ENCODE assay signal across 1 cellular context in the genomic region with DNA sequence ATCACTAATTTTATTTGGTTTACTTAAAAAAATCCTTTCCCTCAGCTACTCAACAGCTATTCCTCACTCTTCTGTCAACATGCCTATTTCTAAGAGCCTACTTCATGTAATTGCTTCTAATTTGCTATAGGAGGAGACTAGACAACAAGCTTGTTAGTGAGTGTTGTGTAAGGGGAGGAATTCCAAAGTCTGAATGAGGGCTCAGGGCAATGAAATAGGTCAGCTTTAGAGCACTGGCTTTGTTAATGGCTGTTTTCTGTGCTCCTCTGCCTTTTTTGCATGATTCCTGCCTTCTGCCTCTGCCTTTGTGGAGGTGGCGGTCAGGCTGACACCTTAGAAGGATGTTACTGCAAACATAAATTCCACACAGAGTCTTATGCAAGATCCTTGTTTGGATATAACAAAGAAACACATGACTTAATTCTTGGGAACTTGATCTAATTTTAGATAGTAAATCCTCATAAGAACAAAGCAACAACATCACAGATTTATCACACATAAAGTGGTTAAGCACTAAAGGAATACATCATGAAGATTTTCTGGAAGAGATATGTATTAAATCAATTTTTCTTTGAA.
TF ChIP-seq lines count a peak whose summit lies in the region.

No MANE protein-coding gene starts in this region.

TF ChIP-seq in HepG2, 621 proteins besides CTCF, POLR2A, EP300 and RAD21:
- TF ChIP-seq, protein P1, sequence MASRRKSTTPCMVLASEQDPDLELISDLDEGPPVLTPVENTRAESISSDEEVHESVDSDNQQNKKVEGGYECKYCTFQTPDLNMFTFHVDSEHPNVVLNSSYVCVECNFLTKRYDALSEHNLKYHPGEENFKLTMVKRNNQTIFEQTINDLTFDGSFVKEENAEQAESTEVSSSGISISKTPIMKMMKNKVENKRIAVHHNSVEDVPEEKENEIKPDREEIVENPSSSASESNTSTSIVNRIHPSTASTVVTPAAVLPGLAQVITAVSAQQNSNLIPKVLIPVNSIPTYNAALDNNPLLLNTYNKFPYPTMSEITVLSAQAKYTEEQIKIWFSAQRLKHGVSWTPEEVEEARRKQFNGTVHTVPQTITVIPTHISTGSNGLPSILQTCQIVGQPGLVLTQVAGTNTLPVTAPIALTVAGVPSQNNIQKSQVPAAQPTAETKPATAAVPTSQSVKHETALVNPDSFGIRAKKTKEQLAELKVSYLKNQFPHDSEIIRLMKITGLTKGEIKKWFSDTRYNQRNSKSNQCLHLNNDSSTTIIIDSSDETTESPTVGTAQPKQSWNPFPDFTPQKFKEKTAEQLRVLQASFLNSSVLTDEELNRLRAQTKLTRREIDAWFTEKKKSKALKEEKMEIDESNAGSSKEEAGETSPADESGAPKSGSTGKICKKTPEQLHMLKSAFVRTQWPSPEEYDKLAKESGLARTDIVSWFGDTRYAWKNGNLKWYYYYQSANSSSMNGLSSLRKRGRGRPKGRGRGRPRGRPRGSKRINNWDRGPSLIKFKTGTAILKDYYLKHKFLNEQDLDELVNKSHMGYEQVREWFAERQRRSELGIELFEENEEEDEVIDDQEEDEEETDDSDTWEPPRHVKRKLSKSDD (CRISPR knock-in tag; IDR thresholded peaks at IDR 0.05; ENCODE audit: low read depth), result no peak
- TF ChIP-seq SPEN (CRISPR knock-in tag; IDR thresholded peaks at IDR 0.05; ENCODE audit: low read depth), result no peak
- TF ChIP-seq ZNF34 (CRISPR knock-in tag; IDR thresholded peaks at IDR 0.05; ENCODE audit: borderline replicate concordance), result no peak
- TF ChIP-seq BRD4 (CRISPR knock-in tag; IDR thresholded peaks at IDR 0.05), result no peak
- no peak for TF ChIP-seq FOXJ3 (CRISPR knock-in tag; IDR thresholded peaks at IDR 0.05; ENCODE audit: borderline replicate concordance)
- TF ChIP-seq ZNF614 (CRISPR knock-in tag; IDR thresholded peaks at IDR 0.05; ENCODE audit: borderline replicate concordance), result no peak
- TF ChIP-seq ZNF776 (CRISPR knock-in tag; IDR thresholded peaks at IDR 0.05), result no peak
- TF ChIP-seq, protein P2, sequence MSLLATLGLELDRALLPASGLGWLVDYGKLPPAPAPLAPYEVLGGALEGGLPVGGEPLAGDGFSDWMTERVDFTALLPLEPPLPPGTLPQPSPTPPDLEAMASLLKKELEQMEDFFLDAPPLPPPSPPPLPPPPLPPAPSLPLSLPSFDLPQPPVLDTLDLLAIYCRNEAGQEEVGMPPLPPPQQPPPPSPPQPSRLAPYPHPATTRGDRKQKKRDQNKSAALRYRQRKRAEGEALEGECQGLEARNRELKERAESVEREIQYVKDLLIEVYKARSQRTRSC (CRISPR knock-in tag; IDR thresholded peaks at IDR 0.05; ENCODE audit: low read depth), result no peak
- no peak for TF ChIP-seq ZNF17 (CRISPR knock-in tag; IDR thresholded peaks at IDR 0.05)
- TF ChIP-seq ZNF10 (CRISPR knock-in tag; IDR thresholded peaks at IDR 0.05; ENCODE audit: borderline replicate concordance, low read depth), result no peak
